ENCODE assay signal across 10 cellular contexts in the genomic region with DNA sequence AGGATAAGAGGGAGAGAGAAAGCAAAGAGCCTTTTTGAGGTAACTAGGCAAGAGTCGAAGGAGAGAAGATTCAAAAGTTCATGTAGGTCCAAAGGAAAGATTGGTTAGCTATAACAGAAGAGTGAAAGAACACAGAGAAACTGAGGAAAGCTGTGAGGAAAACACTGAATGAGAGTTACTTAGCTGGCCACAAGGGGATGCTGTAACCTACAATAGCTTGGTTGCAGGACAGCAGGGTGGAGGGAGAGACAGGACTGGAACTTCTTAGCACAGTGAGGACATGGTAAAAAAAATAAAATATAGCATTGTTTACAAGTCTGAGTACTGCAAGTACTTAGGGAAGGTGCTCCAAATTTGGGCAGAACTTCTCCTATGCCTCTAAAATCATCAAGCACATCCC. TPM values are rescaled to one million over a fixed set of nuclear protein-coding genes. Genes with fewer than 3 reads are reported as not detected.
A peak's percentile ranks its signal among the peaks of the same experiment; 100 is the strongest.
DNase-seq lines count a peak whose midpoint lies in the region; ATAC-seq, FAIRE-seq and TF ChIP-seq lines count a peak whose summit lies in the region.
"Had no signal": no experiment of that assay in that cellular context is flagged by ENCODE, and none has a peak within 500 bp of the region (broad histone marks: within the 10 kb centered on the region; RNA-seq: fewer than 3 reads in every experiment).

No MANE protein-coding gene starts in this region.

- FAIRE-seq in keratinocyte (lab: Jason Lieb, UNC) (no peak), RCC 7860 (lab: Jason Lieb, UNC) (no peak)

- no peaks in the 10 kb centered on the region for H3K9me3 Mint-ChIP-seq in WTC11
- H3K9me3 Mint-ChIP-seq: activated naive CD4-positive, alpha-beta T cell treated with anti-CD3 and anti-CD28 coated beads, Interleukin-2, amount 10 ng/mL, durations not matched to agents 7 days and 5 days had no signal

- no peaks in the 10 kb centered on the region for H3K4me1 Mint-ChIP-seq in WTC11
- H3K4me1 Mint-ChIP-seq: activated naive CD4-positive, alpha-beta T cell treated with anti-CD3 and anti-CD28 coated beads, Interleukin-2, amount 10 ng/mL, durations not matched to agents 7 days and 5 days had no signal

- no peak overlapping the region for H3K9ac ChIP-seq in keratinocyte (ENCODE audit: control insufficient read depth, extremely low read depth, insufficient read depth, low read length)

- ATAC-seq in WTC11, result peak; percentile 59; the same call in 1 of the 2 replicates
- no peak for ATAC-seq in activated CD4-positive, CD25-positive, alpha-beta regulatory T cell treated with anti-CD3 and anti-CD28 coated beads, Interleukin-2, amount 50 U/mL, for 24 hours

- H3K79me2 ChIP-seq in keratinocyte (ENCODE audit: control insufficient read depth, insufficient read depth, low read length), result no peaks in the 10 kb centered on the region

- in situ Hi-C loops in GM13977 (cut with MboI; ENCODE audit: low pct_unique_long_range_greater_than_20kb, low sequenced_read_pairs, unreplicated experiment), result no loop called here

- CTCF ChIA-PET in WTC11 (lab: Charles Lee), result interaction anchor here (0.7 to 1.9 kb wide), 24 partner anchors 9 to 1495 kb away, joined by 3 to 11 read pairs (median 4); no protein-coding TSS in a partner anchor

- no peaks in the 10 kb centered on the region for H3K36me3 ChIP-seq in keratinocyte (ENCODE audit: control insufficient read depth in 2 of 2, extremely low read depth in 1 of 2, insufficient read depth in 2 of 2, low read length in 2 of 2)

- H3K4me3 Mint-ChIP-seq in WTC11, result no peak overlapping the region
- H3K4me3 Mint-ChIP-seq: activated naive CD4-positive, alpha-beta T cell treated with anti-CD3 and anti-CD28 coated beads, Interleukin-2, amount 10 ng/mL, durations not matched to agents 7 days and 5 days had no signal

- no peak for DNase-seq in GM13977 (ENCODE audit: low spot score)
- no peak for DNase-seq in WTC11 (ENCODE audit: low spot score)
- no peak for DNase-seq in keratinocyte (ENCODE audit: low read depth, low spot score)
- DNase-seq in RCC 7860 (ENCODE audit: low spot score), result no peak
- DNase-seq in NCI-H1694 (lab: John Stamatoyannopoulos, UW), result no peak
- no peak for DNase-seq in germinal center (ENCODE audit: low spot score)
- DNase-seq: activated naive CD4-positive, alpha-beta T cell treated with anti-CD3 and anti-CD28 coated beads, Interleukin-2, amount 10 ng/mL, durations not matched to agents 7 days and 5 days; DMS153 had no signal

- H3K27ac ChIP-seq in 22Rv1, result no peak overlapping the region
- no peak overlapping the region for H3K27ac ChIP-seq in keratinocyte (ENCODE audit: control insufficient read depth, insufficient read depth, low read length)

- TF ChIP-seq CTCF in 22Rv1 (IDR thresholded peaks at IDR 0.05), result peak; percentile 48
- TF ChIP-seq CTCF in GM13977 (IDR thresholded peaks at IDR 0.05; ENCODE audit: extremely low read depth, insufficient read depth, missing control alignments), result peak; percentile 55
- TF ChIP-seq CTCF in WTC11 (IDR thresholded peaks at IDR 0.05), result peak; percentile 69
- TF ChIP-seq CTCF in keratinocyte (optimal IDR thresholded peaks at IDR 0.05 in 1 of 3, IDR thresholded peaks at IDR 0.05 in 1 of 3, conservative IDR thresholded peaks at IDR 0.05 in 1 of 3; ENCODE audit: extremely low read depth in 1 of 3, insufficient read depth in 2 of 3, low read length in 3 of 3), result peak; percentile 37 to 79 (median 64)

- no peaks in the 10 kb centered on the region for H3K27me3 Mint-ChIP-seq in WTC11 (ENCODE audit: low read depth)
- H3K27me3 Mint-ChIP-seq: activated naive CD4-positive, alpha-beta T cell treated with anti-CD3 and anti-CD28 coated beads, Interleukin-2, amount 10 ng/mL, durations not matched to agents 7 days and 5 days had no signal

- H3K4me1 ChIP-seq in keratinocyte (ENCODE audit: control insufficient read depth, extremely low read depth, insufficient read depth, low read length), result no peaks in the 10 kb centered on the region

- no peak overlapping the region for H3K4me2 ChIP-seq in keratinocyte (ENCODE audit: control insufficient read depth, extremely low read depth, insufficient read depth, low read depth, low read length)

- dilution Hi-C loops in keratinocyte (cut with MboI; ENCODE audit: extremely low pct_ligation_motif_present, low sequenced_read_pairs), result no loop called here

- POLR2A ChIA-PET in WTC11 (lab: Charles Lee), result no interaction called here

- no peak overlapping the region for H2AFZ ChIP-seq in keratinocyte (ENCODE audit: control insufficient read depth, low read length)

- no peak overlapping the region for H3K27ac Mint-ChIP-seq in WTC11
- H3K27ac Mint-ChIP-seq: activated naive CD4-positive, alpha-beta T cell treated with anti-CD3 and anti-CD28 coated beads, Interleukin-2, amount 10 ng/mL, durations not matched to agents 7 days and 5 days had no signal

- peaks cover 4% of the 10 kb centered on the region for H3K27me3 ChIP-seq in keratinocyte (ENCODE audit: control insufficient read depth, extremely low read depth, insufficient read depth, low read length)

- no peak overlapping the region for H3K4me3 ChIP-seq in keratinocyte (ENCODE audit: control insufficient read depth in 2 of 3, extremely low read depth in 1 of 3, insufficient read depth in 2 of 3, low read depth in 1 of 3, low read length in 3 of 3)

- no peaks in the 10 kb centered on the region for H4K20me1 ChIP-seq in keratinocyte (ENCODE audit: control insufficient read depth, extremely low read depth, insufficient read depth, low read length)

- H3K9me1 ChIP-seq in keratinocyte (ENCODE audit: control insufficient read depth, extremely low read depth, insufficient read depth, low read length), result no peaks in the 10 kb centered on the region

- no peaks in the 10 kb centered on the region for H3K9me3 ChIP-seq in keratinocyte (ENCODE audit: control insufficient read depth, low read depth, low read length)

- no peaks in the 10 kb centered on the region for H3K36me3 Mint-ChIP-seq in WTC11
- H3K36me3 Mint-ChIP-seq: activated naive CD4-positive, alpha-beta T cell treated with anti-CD3 and anti-CD28 coated beads, Interleukin-2, amount 10 ng/mL, durations not matched to agents 7 days and 5 days had no signal

TF ChIP-seq in WTC11, 78 proteins besides CTCF, POLR2A, EP300 and RAD21:
- TF ChIP-seq ZNF671 (CRISPR knock-in tag; IDR thresholded peaks at IDR 0.05) (no peak), ZNF138 (CRISPR knock-in tag; conservative IDR thresholded peaks at IDR 0.05) (no peak), JAZF1 (CRISPR knock-in tag; IDR thresholded peaks at IDR 0.05) (no peak), ZNF423 (CRISPR knock-in tag; IDR thresholded peaks at IDR 0.05) (no peak), RELA (CRISPR knock-in tag; IDR thresholded peaks at IDR 0.05; ENCODE audit: borderline replicate concordance) (no peak), ZNF121 (CRISPR knock-in tag; IDR thresholded peaks at IDR 0.05) (no peak)
- TF ChIP-seq, protein P1, sequence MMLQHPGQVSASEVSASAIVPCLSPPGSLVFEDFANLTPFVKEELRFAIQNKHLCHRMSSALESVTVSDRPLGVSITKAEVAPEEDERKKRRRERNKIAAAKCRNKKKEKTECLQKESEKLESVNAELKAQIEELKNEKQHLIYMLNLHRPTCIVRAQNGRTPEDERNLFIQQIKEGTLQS (CRISPR knock-in tag; conservative IDR thresholded peaks at IDR 0.05), result no peak
- TF ChIP-seq, protein P2, sequence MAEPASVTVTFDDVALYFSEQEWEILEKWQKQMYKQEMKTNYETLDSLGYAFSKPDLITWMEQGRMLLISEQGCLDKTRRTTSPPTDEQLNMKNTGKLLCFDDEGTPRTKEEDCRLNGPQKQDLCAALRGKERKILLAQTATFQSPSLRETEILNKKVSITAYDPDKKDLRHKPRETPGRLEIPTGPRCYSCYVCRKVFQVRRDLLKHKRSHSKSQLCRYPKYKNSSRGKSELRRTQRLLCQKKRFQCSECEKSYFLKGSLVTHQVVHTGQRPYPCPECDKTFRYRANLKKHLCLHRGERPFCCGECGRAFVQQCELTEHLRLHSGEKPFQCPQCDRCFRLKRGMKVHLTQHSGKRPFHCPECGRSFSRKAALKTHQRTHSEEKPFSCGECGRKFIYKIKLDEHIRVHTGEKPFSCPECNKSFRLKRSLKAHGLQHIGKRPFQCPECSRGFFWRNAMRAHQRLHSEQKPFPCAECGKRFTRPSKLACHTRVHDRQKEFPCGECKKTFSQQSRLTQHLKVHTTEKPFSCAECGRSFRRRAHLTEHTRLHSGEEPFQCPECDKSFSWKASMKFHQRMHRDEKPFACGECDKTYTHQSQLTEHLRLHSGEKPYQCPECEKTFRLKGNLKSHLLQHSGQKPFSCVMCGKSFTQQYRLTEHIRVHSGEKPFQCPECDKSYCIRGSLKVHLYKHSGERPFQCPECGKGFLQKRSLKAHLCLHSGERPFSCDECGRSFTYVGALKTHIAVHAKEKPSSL (CRISPR knock-in tag; conservative IDR thresholded peaks at IDR 0.05), result no peak
- TF ChIP-seq, protein P3, sequence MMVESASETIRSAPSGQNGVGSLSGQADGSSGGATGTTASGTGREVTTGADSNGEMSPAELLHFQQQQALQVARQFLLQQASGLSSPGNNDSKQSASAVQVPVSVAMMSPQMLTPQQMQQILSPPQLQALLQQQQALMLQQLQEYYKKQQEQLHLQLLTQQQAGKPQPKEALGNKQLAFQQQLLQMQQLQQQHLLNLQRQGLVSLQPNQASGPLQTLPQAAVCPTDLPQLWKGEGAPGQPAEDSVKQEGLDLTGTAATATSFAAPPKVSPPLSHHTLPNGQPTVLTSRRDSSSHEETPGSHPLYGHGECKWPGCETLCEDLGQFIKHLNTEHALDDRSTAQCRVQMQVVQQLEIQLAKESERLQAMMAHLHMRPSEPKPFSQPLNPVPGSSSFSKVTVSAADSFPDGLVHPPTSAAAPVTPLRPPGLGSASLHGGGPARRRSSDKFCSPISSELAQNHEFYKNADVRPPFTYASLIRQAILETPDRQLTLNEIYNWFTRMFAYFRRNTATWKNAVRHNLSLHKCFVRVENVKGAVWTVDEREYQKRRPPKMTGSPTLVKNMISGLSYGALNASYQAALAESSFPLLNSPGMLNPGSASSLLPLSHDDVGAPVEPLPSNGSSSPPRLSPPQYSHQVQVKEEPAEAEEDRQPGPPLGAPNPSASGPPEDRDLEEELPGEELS (CRISPR knock-in tag; IDR thresholded peaks at IDR 0.05), result no peak

RNA-seq across cellular contexts. Expression of a gene that starts 48.3 kb away (rescaled TPM):
- total RNA-seq in WTC11 (2021), result 0.57 to 0.78 TPM (median 0.77 TPM) in 3 replicates
- not detected in 3 replicates for polyA plus RNA-seq in keratinocyte
- not detected for polyA plus RNA-seq in keratinocyte (2011; ENCODE audit: low read depth)
- polyA plus RNA-seq in keratinocyte (2011; cell fraction: cytosol; rRNA removed), result 0.05 and 0.08 TPM in 2 replicates
- polyA plus RNA-seq in keratinocyte (2011; cell fraction: nucleus; rRNA removed), result 0.11 and 0.15 TPM in 2 replicates
- 0.07 TPM in 1 of 2 replicates, not detected in the other for polyA plus RNA-seq in keratinocyte (2012; ENCODE audit: low replicate concordance)
- polyA minus RNA-seq in keratinocyte, result 0.13 TPM in 1 of 3 replicates, not detected in the others
- not detected for polyA minus RNA-seq in keratinocyte (2011; cell fraction: cytosol; rRNA and poly(A)+ RNA removed)
- polyA minus RNA-seq in keratinocyte (2011; cell fraction: nucleus; rRNA and poly(A)+ RNA removed), result not detected in 2 replicates
